Comparison of ENCODE assay signal across 9 cellular contexts in genomic region chr19:45137179-45137761, GRCh38. TPM values are rescaled to one million over a fixed set of nuclear protein-coding genes. Genes with fewer than 3 reads are reported as not detected.
A peak's percentile ranks its signal among the peaks of the same experiment; 100 is the strongest.
DNase-seq lines count a peak whose midpoint lies in the region; ATAC-seq and TF ChIP-seq lines count a peak whose summit lies in the region.
"Had no signal": no experiment of that assay in that cellular context is flagged by ENCODE, and none has a peak within 500 bp of the region (broad histone marks: within the 10 kb centered on the region; RNA-seq: fewer than 3 reads in every experiment).

No MANE protein-coding gene starts in this region.

- H3K27me3 Mint-ChIP-seq in MCF 10A (ENCODE audit: insufficient read depth, unreplicated experiment), result no peaks in the 10 kb centered on the region

- peaks cover 20% of the 10 kb centered on the region for H3K36me3 ChIP-seq in MG63

- peaks cover 16% of the 10 kb centered on the region for H3K36me3 Mint-ChIP-seq in MCF 10A (ENCODE audit: insufficient read depth, unreplicated experiment)

- CTCF ChIA-PET in MCF 10A (lab: Yijun Ruan, JAX), result interaction anchor here (3.1 kb wide), 1 partner anchor 11 kb away, joined by 19 read pairs; no protein-coding TSS in a partner anchor

- H3K9me3 Mint-ChIP-seq in MCF 10A (ENCODE audit: unreplicated experiment), result no peaks in the 10 kb centered on the region

- TF ChIP-seq POLR2A in GM10847 (IDR thresholded peaks at IDR 0.05; ENCODE audit: extremely low read depth, insufficient read length), result peak; percentile 22

- peak; percentile 68 for ATAC-seq in GM21717 (IDR thresholded peaks at IDR 0.05; ENCODE audit: unreplicated experiment)
- ATAC-seq in left cardiac atrium, result peak; percentile 59 to 71

- H3K9me3 ChIP-seq in MG63, result no peaks in the 10 kb centered on the region

- H3K27ac Mint-ChIP-seq in MCF 10A (ENCODE audit: low read depth, unreplicated experiment), result no peak overlapping the region

- no peak overlapping the region for H3K4me3 Mint-ChIP-seq in MCF 10A (ENCODE audit: unreplicated experiment)

- peak; percentile 87 for DNase-seq in MV-4-11 (lab: John Stamatoyannopoulos, UW)
- peak; percentile 42 for DNase-seq in left cardiac atrium
- no peak for DNase-seq in KG1 (lab: John Stamatoyannopoulos, UW)
- no peak for DNase-seq in coronary artery (ENCODE audit: low spot score)
- DNase-seq in MCF 10A (ENCODE audit: unreplicated experiment), result no peak
- no peak for DNase-seq in MG63
- DNase-seq: stimulated activated CD4-positive, alpha-beta T cell treated with anti-CD3 and anti-CD28 coated beads, Interleukin-4, amount 100 ng/mL, for 4 hours had no signal

- TF ChIP-seq CTCF in coronary artery (IDR thresholded peaks at IDR 0.05) (no peak), MCF 10A (IDR thresholded peaks at IDR 0.05; ENCODE audit: unreplicated experiment) (no peak)

- H3K4me3 ChIP-seq in coronary artery (no peak overlapping the region), MG63 (no peak overlapping the region)

- POLR2A ChIA-PET in MCF 10A (lab: Yijun Ruan, JAX), result no interaction called here

- H3K4me1 Mint-ChIP-seq in MCF 10A (ENCODE audit: insufficient read depth, unreplicated experiment), result peaks cover 6% of the 10 kb centered on the region

- H3K27ac ChIP-seq in coronary artery, result no peak overlapping the region

- intact Hi-C loops in left cardiac atrium (cut with DNase I) (no loop called here), MCF 10A (cut with micrococcal nuclease) (no loop called here)

- BruUV-seq in MCF 10A (replicated peaks; lab: Mats Ljungman, UMichigan), result no TSS peak

- no peaks in the 10 kb centered on the region for H3K27me3 ChIP-seq in MG63

RNA-seq across cellular contexts. Expression of gene NKPD1, which starts 23.5 kb away (rescaled TPM):
- total RNA-seq in left cardiac atrium (under 1 TPM in 1 of 2 donors, not detected in 1; 0.05 TPM), MCF 10A (2022) (0.09 and 0.22 TPM in 2 replicates)
- 0.91 TPM in 1 of 2 replicates, not detected in the other for total RNA-seq in MG63 (2014; rRNA removed; shearing (Covaris generic); ENCODE audit: low replicate concordance)

RNA-seq across cellular contexts. Expression of gene TRAPPC6A, which starts 40.8 kb away (rescaled TPM):
- total RNA-seq in left cardiac atrium (10 to 100 TPM; 13.6 to 14.3 TPM), MCF 10A (2022) (14.4 and 16.1 TPM in 2 replicates)
- total RNA-seq in MG63 (2014; rRNA removed; shearing (Covaris generic); ENCODE audit: low replicate concordance), result 9.5 and 28.6 TPM in 2 replicates

RNA-seq across cellular contexts. Expression of gene BLOC1S3, which starts 41.3 kb away (rescaled TPM):
- total RNA-seq in left cardiac atrium (1 to 10 TPM; 6.1 to 7.0 TPM), MCF 10A (2022) (14.0 and 18.1 TPM in 2 replicates)
- 1.9 and 22.6 TPM in 2 replicates for total RNA-seq in MG63 (2014; rRNA removed; shearing (Covaris generic); ENCODE audit: low replicate concordance)

RNA-seq across cellular contexts. Expression of gene PPP1R37, which starts 44.3 kb away (rescaled TPM):
- total RNA-seq in left cardiac atrium, result 10 to 100 TPM; 19.4 to 21.4 TPM
- total RNA-seq in MCF 10A (2022), result 22.0 and 22.5 TPM in 2 replicates
- 18.1 and 33.1 TPM in 2 replicates for total RNA-seq in MG63 (2014; rRNA removed; shearing (Covaris generic); ENCODE audit: low replicate concordance)

RNA-seq across cellular contexts. Expression of gene GEMIN7, which starts 58.2 kb away (rescaled TPM):
- total RNA-seq in left cardiac atrium (10 to 100 TPM; 13.9 to 14.1 TPM), MCF 10A (2022) (21.0 and 21.8 TPM in 2 replicates)
- 28.2 and 73.6 TPM in 2 replicates for total RNA-seq in MG63 (2014; rRNA removed; shearing (Covaris generic); ENCODE audit: low replicate concordance)

Comparison
In these comparisons a context has a peak if more than half of its experiments do, and no peak if none do; other contexts are left out.
1. DNase-seq: peak in MV-4-11 (single experiment) and left cardiac atrium (single experiment); none in KG1 (single experiment), coronary artery (single experiment), MCF 10A (single experiment) and MG63 (single experiment).